1 cellular context compared by ENCODE assay signal in genomic region chr19:49554701-49555181, GRCh38.
TF ChIP-seq lines count a peak whose summit lies in the region.

No MANE protein-coding gene starts in this region.

TF ChIP-seq in SK-N-SH, 30 proteins besides CTCF, POLR2A, EP300 and RAD21:
- TF ChIP-seq RCOR1 (IDR thresholded peaks at IDR 0.05; ENCODE audit: low read length) (no peak), FOXJ3 (CRISPR knock-in tag; IDR thresholded peaks at IDR 0.05) (no peak), MEF2A (IDR thresholded peaks at IDR 0.05; ENCODE audit: borderline replicate concordance, low read depth) (no peak), YY1 (IDR thresholded peaks at IDR 0.05; ENCODE audit: low read depth) (no peak), ELF1 (IDR thresholded peaks at IDR 0.05) (no peak), CHD2 (IDR thresholded peaks at IDR 0.05; ENCODE audit: low read length, partially characterized antibody) (no peak), MAX (IDR thresholded peaks at IDR 0.05; ENCODE audit: low read depth) (no peak), USF1 (IDR thresholded peaks at IDR 0.05; ENCODE audit: borderline replicate concordance, low read depth) (no peak)
